Comparison of ENCODE assay signal across 10 cellular contexts in the genomic region with DNA sequence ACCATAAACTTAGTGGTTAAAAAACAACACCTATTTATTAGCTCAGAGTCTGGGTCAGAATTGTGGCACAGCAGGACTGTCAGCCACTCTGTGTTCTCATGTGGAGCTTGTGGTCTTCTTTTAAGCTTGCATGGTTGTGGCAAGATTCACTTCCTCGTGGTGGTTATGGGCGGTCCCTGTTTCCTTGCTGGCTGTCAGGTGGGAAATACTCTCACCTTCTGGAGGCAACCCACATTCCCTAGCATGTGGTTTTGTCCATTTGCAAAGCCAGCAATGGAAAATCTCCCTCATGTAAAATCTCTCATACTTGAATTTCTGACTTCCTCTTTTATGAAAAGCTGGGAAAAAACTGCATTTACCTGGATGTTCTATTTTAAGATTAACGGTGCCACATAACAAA.
DNase-seq lines count a peak whose midpoint lies in the region; ATAC-seq and TF ChIP-seq lines count a peak whose summit lies in the region.
"Had no signal": no experiment of that assay in that cellular context is flagged by ENCODE, and none has a peak within 500 bp of the region (broad histone marks: within the 10 kb centered on the region; RNA-seq: fewer than 3 reads in every experiment).

No MANE protein-coding gene starts in this region.

- H3K4me1 ChIP-seq in foreskin keratinocyte, result no peaks in the 10 kb centered on the region

- ATAC-seq in GM18520 (IDR thresholded peaks at IDR 0.05; ENCODE audit: unreplicated experiment) (peak; percentile 79), GM21723 (IDR thresholded peaks at IDR 0.05; ENCODE audit: unreplicated experiment) (peak; percentile 94), HG03354 (IDR thresholded peaks at IDR 0.05; ENCODE audit: poor library complexity, severe bottlenecking, unreplicated experiment) (peak; percentile 98), foreskin keratinocyte (peak; percentile 29)
- no peak for ATAC-seq in activated T-helper 17 cell treated with anti-CD3 and anti-CD28 coated beads, Interleukin-2, amount 50 U/mL, for 72 hours (replicated peaks)

- no peak overlapping the region for H3K27ac ChIP-seq in foreskin keratinocyte
- H3K27ac ChIP-seq: cardiac muscle cell had no signal

- no peak overlapping the region for H3K27ac Mint-ChIP-seq in activated T-helper 17 cell treated with anti-CD3 and anti-CD28 coated beads, Interleukin-2, amount 50 U/mL, for 72 hours
- H3K27ac Mint-ChIP-seq: activated CD4-positive, alpha-beta memory T cell treated with anti-CD3 and anti-CD28 coated beads, Interleukin-2, amount 10 ng/mL, durations not matched to agents 7 days and 5 days had no signal

- no peaks in the 10 kb centered on the region for H3K27me3 Mint-ChIP-seq in activated T-helper 17 cell treated with anti-CD3 and anti-CD28 coated beads, Interleukin-2, amount 50 U/mL, for 72 hours
- H3K27me3 Mint-ChIP-seq: activated CD4-positive, alpha-beta memory T cell treated with anti-CD3 and anti-CD28 coated beads, Interleukin-2, amount 10 ng/mL, durations not matched to agents 7 days and 5 days had no signal

- DNase-seq in foreskin keratinocyte (peak; percentile 18 to 25), HCEC 1CT (no peak), foreskin melanocyte (no peak), middle frontal gyrus (ENCODE audit: extremely low spot score, low spot score) (no peak)
- DNase-seq: activated CD4-positive, alpha-beta memory T cell treated with anti-CD3 and anti-CD28 coated beads, Interleukin-2, amount 10 ng/mL, durations not matched to agents 7 days and 5 days had no signal

- no peak for TF ChIP-seq CTCF in foreskin keratinocyte (conservative IDR thresholded peaks at IDR 0.05)

- H3K36me3 Mint-ChIP-seq in activated T-helper 17 cell treated with anti-CD3 and anti-CD28 coated beads, Interleukin-2, amount 50 U/mL, for 72 hours (ENCODE audit: low read depth), result no peaks in the 10 kb centered on the region

- no peaks in the 10 kb centered on the region for H3K27me3 ChIP-seq in foreskin keratinocyte
- H3K27me3 ChIP-seq: cardiac muscle cell had no signal

- H3K4me1 Mint-ChIP-seq in activated T-helper 17 cell treated with anti-CD3 and anti-CD28 coated beads, Interleukin-2, amount 50 U/mL, for 72 hours, result no peaks in the 10 kb centered on the region
- H3K4me1 Mint-ChIP-seq: activated CD4-positive, alpha-beta memory T cell treated with anti-CD3 and anti-CD28 coated beads, Interleukin-2, amount 10 ng/mL, durations not matched to agents 7 days and 5 days had no signal

- no peak overlapping the region for H3K4me3 Mint-ChIP-seq in activated T-helper 17 cell treated with anti-CD3 and anti-CD28 coated beads, Interleukin-2, amount 50 U/mL, for 72 hours
- H3K4me3 Mint-ChIP-seq: activated CD4-positive, alpha-beta memory T cell treated with anti-CD3 and anti-CD28 coated beads, Interleukin-2, amount 10 ng/mL, durations not matched to agents 7 days and 5 days had no signal

- H3K9me3 Mint-ChIP-seq in activated T-helper 17 cell treated with anti-CD3 and anti-CD28 coated beads, Interleukin-2, amount 50 U/mL, for 72 hours, result peaks cover 16% of the 10 kb centered on the region

Comparison
In these comparisons a context has a peak if more than half of its experiments do, and no peak if none do; other contexts are left out.
1. DNase-seq: peak in foreskin keratinocyte (2 of 2); none in HCEC 1CT (single experiment), foreskin melanocyte (single experiment) and middle frontal gyrus (single experiment).